Comparison of ENCODE assay signal across 1 cellular context in the genomic region with DNA sequence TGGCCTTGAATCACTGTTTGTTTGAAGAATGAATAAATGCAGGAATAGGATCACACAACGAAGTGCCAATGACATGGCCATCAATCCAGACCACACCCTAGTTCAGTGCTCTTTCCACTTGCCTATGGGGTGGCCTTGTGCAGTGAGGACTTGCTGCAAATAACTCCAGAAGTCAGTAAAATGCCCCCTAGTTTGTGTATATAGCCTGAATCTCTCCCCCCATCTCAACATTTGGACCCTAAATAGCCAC.
TF ChIP-seq lines count a peak whose summit lies in the region.

No MANE protein-coding gene starts in this region.

TF ChIP-seq in HepG2, 621 proteins besides CTCF, POLR2A, EP300 and RAD21 (continued from another document):
- TF ChIP-seq ZNF619 (CRISPR knock-in tag; IDR thresholded peaks at IDR 0.05), result no peak
- TF ChIP-seq ZNF776 (CRISPR knock-in tag; IDR thresholded peaks at IDR 0.05), result no peak
- no peak for TF ChIP-seq NFIC (IDR thresholded peaks at IDR 0.05; ENCODE audit: low read length)
- TF ChIP-seq ZNF292 (CRISPR knock-in tag; IDR thresholded peaks at IDR 0.05; ENCODE audit: borderline replicate concordance, low read depth), result no peak
- TF ChIP-seq CEBPG (CRISPR knock-in tag; IDR thresholded peaks at IDR 0.05), result no peak
- TF ChIP-seq ZNF142 (CRISPR knock-in tag; IDR thresholded peaks at IDR 0.05), result peak; percentile 21; the same call in 1 of the 2 replicates
- TF ChIP-seq ZMYM3 (CRISPR knock-in tag; IDR thresholded peaks at IDR 0.05), result no peak
- TF ChIP-seq ZNF414 (CRISPR knock-in tag; IDR thresholded peaks at IDR 0.05), result no peak
- TF ChIP-seq CSRNP2 (CRISPR knock-in tag; conservative IDR thresholded peaks at IDR 0.05; ENCODE audit: low read depth), result no peak
- TF ChIP-seq ARHGAP35 (CRISPR knock-in tag; IDR thresholded peaks at IDR 0.05; ENCODE audit: borderline replicate concordance), result no peak
- no peak for TF ChIP-seq ZMYM2 (CRISPR knock-in tag; IDR thresholded peaks at IDR 0.05)
- TF ChIP-seq MTA1 (CRISPR knock-in tag; IDR thresholded peaks at IDR 0.05; ENCODE audit: borderline replicate concordance), result no peak
- TF ChIP-seq, protein P1, sequence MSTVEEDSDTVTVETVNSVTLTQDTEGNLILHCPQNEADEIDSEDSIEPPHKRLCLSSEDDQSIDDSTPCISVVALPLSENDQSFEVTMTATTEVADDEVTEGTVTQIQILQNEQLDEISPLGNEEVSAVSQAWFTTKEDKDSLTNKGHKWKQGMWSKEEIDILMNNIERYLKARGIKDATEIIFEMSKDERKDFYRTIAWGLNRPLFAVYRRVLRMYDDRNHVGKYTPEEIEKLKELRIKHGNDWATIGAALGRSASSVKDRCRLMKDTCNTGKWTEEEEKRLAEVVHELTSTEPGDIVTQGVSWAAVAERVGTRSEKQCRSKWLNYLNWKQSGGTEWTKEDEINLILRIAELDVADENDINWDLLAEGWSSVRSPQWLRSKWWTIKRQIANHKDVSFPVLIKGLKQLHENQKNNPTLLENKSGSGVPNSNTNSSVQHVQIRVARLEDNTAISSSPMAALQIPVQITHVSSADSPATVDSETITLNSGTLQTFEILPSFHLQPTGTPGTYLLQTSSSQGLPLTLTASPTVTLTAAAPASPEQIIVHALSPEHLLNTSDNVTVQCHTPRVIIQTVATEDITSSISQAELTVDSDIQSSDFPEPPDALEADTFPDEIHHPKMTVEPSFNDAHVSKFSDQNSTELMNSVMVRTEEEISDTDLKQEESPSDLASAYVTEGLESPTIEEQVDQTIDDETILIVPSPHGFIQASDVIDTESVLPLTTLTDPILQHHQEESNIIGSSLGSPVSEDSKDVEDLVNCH (CRISPR knock-in tag; IDR thresholded peaks at IDR 0.05), result no peak
- TF ChIP-seq, protein P2, sequence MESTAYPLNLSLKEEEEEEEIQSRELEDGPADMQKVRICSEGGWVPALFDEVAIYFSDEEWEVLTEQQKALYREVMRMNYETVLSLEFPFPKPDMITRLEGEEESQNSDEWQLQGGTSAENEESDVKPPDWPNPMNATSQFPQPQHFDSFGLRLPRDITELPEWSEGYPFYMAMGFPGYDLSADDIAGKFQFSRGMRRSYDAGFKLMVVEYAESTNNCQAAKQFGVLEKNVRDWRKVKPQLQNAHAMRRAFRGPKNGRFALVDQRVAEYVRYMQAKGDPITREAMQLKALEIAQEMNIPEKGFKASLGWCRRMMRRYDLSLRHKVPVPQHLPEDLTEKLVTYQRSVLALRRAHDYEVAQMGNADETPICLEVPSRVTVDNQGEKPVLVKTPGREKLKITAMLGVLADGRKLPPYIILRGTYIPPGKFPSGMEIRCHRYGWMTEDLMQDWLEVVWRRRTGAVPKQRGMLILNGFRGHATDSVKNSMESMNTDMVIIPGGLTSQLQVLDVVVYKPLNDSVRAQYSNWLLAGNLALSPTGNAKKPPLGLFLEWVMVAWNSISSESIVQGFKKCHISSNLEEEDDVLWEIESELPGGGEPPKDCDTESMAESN (CRISPR knock-in tag; conservative IDR thresholded peaks at IDR 0.05), result no peak
- TF ChIP-seq, protein P3, sequence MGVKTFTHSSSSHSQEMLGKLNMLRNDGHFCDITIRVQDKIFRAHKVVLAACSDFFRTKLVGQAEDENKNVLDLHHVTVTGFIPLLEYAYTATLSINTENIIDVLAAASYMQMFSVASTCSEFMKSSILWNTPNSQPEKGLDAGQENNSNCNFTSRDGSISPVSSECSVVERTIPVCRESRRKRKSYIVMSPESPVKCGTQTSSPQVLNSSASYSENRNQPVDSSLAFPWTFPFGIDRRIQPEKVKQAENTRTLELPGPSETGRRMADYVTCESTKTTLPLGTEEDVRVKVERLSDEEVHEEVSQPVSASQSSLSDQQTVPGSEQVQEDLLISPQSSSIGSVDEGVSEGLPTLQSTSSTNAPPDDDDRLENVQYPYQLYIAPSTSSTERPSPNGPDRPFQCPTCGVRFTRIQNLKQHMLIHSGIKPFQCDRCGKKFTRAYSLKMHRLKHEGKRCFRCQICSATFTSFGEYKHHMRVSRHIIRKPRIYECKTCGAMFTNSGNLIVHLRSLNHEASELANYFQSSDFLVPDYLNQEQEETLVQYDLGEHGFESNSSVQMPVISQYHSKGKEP (CRISPR knock-in tag; IDR thresholded peaks at IDR 0.05), result no peak
- TF ChIP-seq, protein P4, sequence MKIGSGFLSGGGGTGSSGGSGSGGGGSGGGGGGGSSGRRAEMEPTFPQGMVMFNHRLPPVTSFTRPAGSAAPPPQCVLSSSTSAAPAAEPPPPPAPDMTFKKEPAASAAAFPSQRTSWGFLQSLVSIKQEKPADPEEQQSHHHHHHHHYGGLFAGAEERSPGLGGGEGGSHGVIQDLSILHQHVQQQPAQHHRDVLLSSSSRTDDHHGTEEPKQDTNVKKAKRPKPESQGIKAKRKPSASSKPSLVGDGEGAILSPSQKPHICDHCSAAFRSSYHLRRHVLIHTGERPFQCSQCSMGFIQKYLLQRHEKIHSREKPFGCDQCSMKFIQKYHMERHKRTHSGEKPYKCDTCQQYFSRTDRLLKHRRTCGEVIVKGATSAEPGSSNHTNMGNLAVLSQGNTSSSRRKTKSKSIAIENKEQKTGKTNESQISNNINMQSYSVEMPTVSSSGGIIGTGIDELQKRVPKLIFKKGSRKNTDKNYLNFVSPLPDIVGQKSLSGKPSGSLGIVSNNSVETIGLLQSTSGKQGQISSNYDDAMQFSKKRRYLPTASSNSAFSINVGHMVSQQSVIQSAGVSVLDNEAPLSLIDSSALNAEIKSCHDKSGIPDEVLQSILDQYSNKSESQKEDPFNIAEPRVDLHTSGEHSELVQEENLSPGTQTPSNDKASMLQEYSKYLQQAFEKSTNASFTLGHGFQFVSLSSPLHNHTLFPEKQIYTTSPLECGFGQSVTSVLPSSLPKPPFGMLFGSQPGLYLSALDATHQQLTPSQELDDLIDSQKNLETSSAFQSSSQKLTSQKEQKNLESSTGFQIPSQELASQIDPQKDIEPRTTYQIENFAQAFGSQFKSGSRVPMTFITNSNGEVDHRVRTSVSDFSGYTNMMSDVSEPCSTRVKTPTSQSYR (CRISPR knock-in tag; IDR thresholded peaks at IDR 0.05; ENCODE audit: borderline replicate concordance), result no peak
- no peak for TF ChIP-seq ZNF432 (CRISPR knock-in tag; IDR thresholded peaks at IDR 0.05; ENCODE audit: borderline replicate concordance)
- TF ChIP-seq FOXJ3 (CRISPR knock-in tag; IDR thresholded peaks at IDR 0.05; ENCODE audit: borderline replicate concordance), result no peak
- TF ChIP-seq MXI1 (IDR thresholded peaks at IDR 0.05; ENCODE audit: borderline replicate concordance, low read depth, low read length), result no peak
- no peak for TF ChIP-seq CBX2 (IDR thresholded peaks at IDR 0.05; ENCODE audit: low read depth, low read length)
- no peak for TF ChIP-seq CBX2 (CRISPR knock-in tag; IDR thresholded peaks at IDR 0.05; ENCODE audit: low read depth)
- no peak for TF ChIP-seq ZFP36 (IDR thresholded peaks at IDR 0.05; ENCODE audit: borderline replicate concordance, low read depth, low read length, partially characterized antibody)
- no peak for TF ChIP-seq ZFP41 (CRISPR knock-in tag; IDR thresholded peaks at IDR 0.05; ENCODE audit: borderline replicate concordance)
- peak; percentile 89 for TF ChIP-seq THAP7 (CRISPR knock-in tag; IDR thresholded peaks at IDR 0.05)
- no peak for TF ChIP-seq MIXL1 (CRISPR knock-in tag; IDR thresholded peaks at IDR 0.05)
- TF ChIP-seq FOSL1 (CRISPR knock-in tag; IDR thresholded peaks at IDR 0.05; ENCODE audit: borderline replicate concordance), result no peak
